2 cellular contexts compared by ENCODE assay signal in genomic region chr19:11223208-11223607, GRCh38.
A peak's percentile ranks its signal among the peaks of the same experiment; 100 is the strongest.
TF ChIP-seq lines count a peak whose summit lies in the region.

No MANE protein-coding gene starts in this region.

TF ChIP-seq in IMR-90, 13 proteins besides CTCF, POLR2A, EP300 and RAD21:
- TF ChIP-seq RFX5 (IDR thresholded peaks at IDR 0.05; ENCODE audit: low read depth, low read length) (no peak), MXI1 (IDR thresholded peaks at IDR 0.05; ENCODE audit: borderline replicate concordance, low read depth, low read length) (no peak), ELK1 (IDR thresholded peaks at IDR 0.05; ENCODE audit: borderline replicate concordance, low read depth, low read length) (no peak), SMC3 (IDR thresholded peaks at IDR 0.05; ENCODE audit: low read depth, low read length) (no peak), USF2 (IDR thresholded peaks at IDR 0.05; ENCODE audit: low read depth, low read length) (0 out of 2 replicates have a peak, but pooled peaks have one; percentile 14), RCOR1 (IDR thresholded peaks at IDR 0.05; ENCODE audit: insufficient replicate concordance, low read length) (no peak)
TF ChIP-seq in IMR-90: peak in this region for 1.

TF ChIP-seq in WTC11, 78 proteins besides CTCF, POLR2A, EP300 and RAD21:
- TF ChIP-seq OVOL2 (CRISPR knock-in tag; IDR thresholded peaks at IDR 0.05; ENCODE audit: borderline replicate concordance) (no peak), USF2 (CRISPR knock-in tag; IDR thresholded peaks at IDR 0.05) (peak; percentile 76), USF1 (CRISPR knock-in tag; IDR thresholded peaks at IDR 0.05) (peak; percentile 53; the same call in 1 of the 2 replicates), NFYB (CRISPR knock-in tag; conservative IDR thresholded peaks at IDR 0.05; ENCODE audit: low read depth) (peak; percentile 83)
